ENCODE assay signal across 14 cellular contexts in the genomic region with DNA sequence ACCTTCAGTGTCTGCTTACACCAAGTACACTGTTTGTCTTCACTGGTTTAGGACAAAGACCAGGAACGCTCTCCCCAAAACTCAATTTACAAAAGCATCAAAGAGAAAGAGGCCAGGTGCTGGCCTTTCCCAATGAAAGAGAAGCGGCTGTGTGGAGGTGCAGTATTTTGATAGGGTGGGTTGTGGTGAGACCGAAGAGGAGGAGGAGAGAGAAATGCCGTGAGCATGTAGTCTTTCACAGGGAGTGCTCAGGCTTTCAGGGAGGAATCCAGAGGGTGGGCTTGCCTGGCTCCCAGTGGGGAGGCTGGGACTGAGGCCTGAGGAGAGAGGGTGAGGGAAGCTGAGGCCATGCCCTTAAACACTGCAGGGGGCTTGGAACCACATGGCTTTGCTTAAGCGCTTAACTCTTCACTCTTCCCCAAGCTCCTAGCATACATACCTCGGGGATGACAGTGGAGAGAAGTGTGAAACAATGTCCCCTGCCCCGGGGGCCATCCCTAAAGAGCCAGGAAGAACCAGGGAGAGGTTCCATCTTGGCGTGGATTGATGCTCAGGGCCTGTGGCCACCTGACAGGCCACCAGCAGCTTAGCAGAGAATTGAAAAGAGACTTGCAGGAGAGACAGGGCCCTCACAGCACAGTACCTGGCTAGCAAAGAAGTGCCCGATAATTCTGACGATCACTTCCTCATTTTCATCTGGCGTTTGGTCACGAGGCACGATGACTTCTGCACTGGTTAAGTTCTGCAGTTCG.
A peak's percentile ranks its signal among the peaks of the same experiment; 100 is the strongest.
DNase-seq lines count a peak whose midpoint lies in the region; ATAC-seq lines count a peak whose summit lies in the region.
"Had no signal": no experiment of that assay in that cellular context is flagged by ENCODE, and none has a peak within 500 bp of the region (broad histone marks: within the 10 kb centered on the region; RNA-seq: fewer than 3 reads in every experiment).

No MANE protein-coding gene starts in this region.

- 83 to 87% methylated on average over 14 of the region's 14 CpGs for WGBS in GM23248 (ENCODE audit: low coverage in 1 of 2, low lambda C conversion rate in 2 of 2, missing lambda C conversion rate in 2 of 2), 2 experiments

- no peaks in the 10 kb centered on the region; the same call in 1 of the 2 replicates for H3K79me2 ChIP-seq in GM23248 (ENCODE audit: insufficient read depth)

- H3K9me3 ChIP-seq in GM23248 (ENCODE audit: low read depth), result no peaks in the 10 kb centered on the region
- H3K9me3 ChIP-seq: BE2C, heart left ventricle had no signal

- DNase-seq in ELF-1 (ENCODE audit: low read depth, low spot score) (peak; percentile 77), NCI-H2107 treated with DMSO at 0.1 percent for 48 hours (lab: John Stamatoyannopoulos, UW; ENCODE audit: unreplicated experiment) (peak; percentile 95), germinal center (ENCODE audit: low spot score) (peak; percentile 34), GF-D8 (lab: John Stamatoyannopoulos, UW) (no peak), GM23248 (no peak), ecto neural progenitor cell (ENCODE audit: low spot score) (no peak)
- DNase-seq: activated T-cell treated with anti-CD3 and anti-CD28 coated beads, Interleukin-2, amount 50 U/mL, for 1 hour; anterior cingulate cortex; heart left ventricle; Right ventricle myocardium superior had no signal

- no peak overlapping the region for H3K4me2 ChIP-seq in GM23248 (ENCODE audit: unreplicated experiment)

- H3K4me3 ChIP-seq in GM23248, result no peak overlapping the region
- H3K4me3 ChIP-seq: heart left ventricle, lung had no signal

- H3K9me2 ChIP-seq in GM23248 (ENCODE audit: insufficient read depth), result no peaks in the 10 kb centered on the region

- H3K9ac ChIP-seq in GM23248, result no peak overlapping the region

- peak; percentile 67 for ATAC-seq in GM19035 (IDR thresholded peaks at IDR 0.05; ENCODE audit: unreplicated experiment)
- ATAC-seq in HG03571 (IDR thresholded peaks at IDR 0.05; ENCODE audit: unreplicated experiment), result no peak

- peaks cover 30% of the 10 kb centered on the region for H3K36me3 ChIP-seq in GM23248 (ENCODE audit: low read depth)
- H3K36me3 ChIP-seq: BE2C had no signal

- no peak overlapping the region for H2AFZ ChIP-seq in GM23248

- H3K27me3 ChIP-seq in GM23248 (replicated peaks; ENCODE audit: insufficient read depth), result no peaks in the 10 kb centered on the region
- H3K27me3 ChIP-seq: heart left ventricle had no signal

- H4K20me1 ChIP-seq in GM23248 (ENCODE audit: insufficient read depth), result no peaks in the 10 kb centered on the region

- no peaks in the 10 kb centered on the region for H3K4me1 ChIP-seq in GM23248 (ENCODE audit: insufficient read depth)
- H3K4me1 ChIP-seq: BE2C had no signal

- in situ Hi-C loops in GM23248 (cut with MboI), result no loop called here

- H3F3A ChIP-seq in GM23248 (ENCODE audit: insufficient read depth), result no peaks in the 10 kb centered on the region

- H3K27ac ChIP-seq in GM23248, result no peak overlapping the region
- H3K27ac ChIP-seq: heart left ventricle had no signal

Comparison
In these comparisons a context has a peak if more than half of its experiments do, and no peak if none do; other contexts are left out.
1. DNase-seq: peak in ELF-1 (single experiment), NCI-H2107 treated with DMSO at 0.1 percent for 48 hours (single experiment) and germinal center (single experiment); none in GF-D8 (single experiment), GM23248 (single experiment) and ecto neural progenitor cell (single experiment).